Comparison of ENCODE assay signal across 8 cellular contexts in the genomic region with DNA sequence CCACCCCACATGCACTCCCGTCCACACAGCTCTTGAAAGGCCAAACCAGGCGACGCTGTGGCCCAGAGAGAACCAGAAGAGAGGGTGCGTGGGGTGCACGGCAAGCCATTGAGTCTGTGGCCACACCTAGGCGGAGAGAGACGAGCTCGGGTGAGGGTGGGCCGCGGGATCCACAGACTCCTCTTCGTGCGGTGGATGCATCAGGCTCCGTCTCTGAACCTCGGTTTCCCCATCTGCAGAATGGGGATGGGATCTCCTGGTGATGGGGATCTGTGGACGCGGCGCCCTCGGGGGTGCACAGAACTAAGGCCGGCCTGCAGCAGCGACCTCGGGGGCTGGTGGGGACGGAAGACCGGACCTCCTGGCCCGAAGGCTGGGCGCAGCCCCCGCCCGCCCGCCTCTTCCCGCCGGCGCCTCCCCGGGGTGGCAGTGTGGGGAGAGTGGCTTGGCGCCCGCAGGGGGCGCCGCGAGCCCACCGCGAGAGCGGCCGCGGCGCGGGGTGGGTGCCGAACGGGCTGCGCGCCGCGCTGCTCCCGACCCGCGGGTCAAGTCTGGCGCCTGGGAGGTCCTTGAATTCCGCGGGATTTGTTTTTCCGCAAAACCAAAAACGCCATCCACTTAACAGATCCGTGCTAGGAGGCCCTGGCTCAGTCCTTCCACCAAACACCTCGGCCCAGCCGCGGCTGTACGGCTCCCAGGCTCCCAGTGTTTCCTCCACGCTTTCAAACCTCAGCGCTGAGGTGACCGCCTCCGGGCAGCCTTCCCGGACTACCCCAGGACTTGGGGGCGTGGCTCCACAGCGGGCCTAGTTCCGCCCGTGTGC. TPM values are rescaled to one million over a fixed set of nuclear protein-coding genes. Genes with fewer than 3 reads are reported as not detected.
DNase-seq lines count a peak whose midpoint lies in the region; ATAC-seq and TF ChIP-seq lines count a peak whose summit lies in the region.

No MANE protein-coding gene starts in this region.

- peaks cover 8% of the 10 kb centered on the region for H3K4me1 ChIP-seq in endodermal cell (ENCODE audit: control insufficient read depth, insufficient read depth, low read length)
- H3K4me1 ChIP-seq in mesodermal cell (ENCODE audit: control insufficient read depth, insufficient read depth, low read length, poor library complexity, severe bottlenecking), result peaks cover 13% of the 10 kb centered on the region
- peaks cover 13% of the 10 kb centered on the region for H3K4me1 ChIP-seq in suprapubic skin

- peaks cover 20% of the 10 kb centered on the region for H3K27me3 Mint-ChIP-seq in activated CD4-positive, alpha-beta memory T cell treated with anti-CD3 and anti-CD28 coated beads for 36 hours
- H3K27me3 Mint-ChIP-seq in endodermal cell (ENCODE audit: insufficient read depth), result peaks cover 11% of the 10 kb centered on the region

- intact Hi-C loops in activated CD4-positive, alpha-beta memory T cell treated with anti-CD3 and anti-CD28 coated beads for 36 hours (cut with micrococcal nuclease), result loop anchor here (1.0 kb wide), 1 partner anchor 285 kb away; no protein-coding TSS in a partner anchor

- peak; percentile 69 for ATAC-seq in GM18498 (IDR thresholded peaks at IDR 0.05; ENCODE audit: unreplicated experiment)

- DNase-seq in ACHN (peak; percentile 53), NCI-H1417 (lab: John Stamatoyannopoulos, UW) (peak; percentile 25 to 90 (median 87)), endodermal cell (peak; percentile 84), suprapubic skin (ENCODE audit: low spot score in 2 of 2) (peak in 1 of 2 donors; percentile 71), NCI-H187 treated with DMSO at 0.1 percent for 48 hours (lab: John Stamatoyannopoulos, UW) (no peak)
- peak; percentile 49 for DNase-seq in activated CD4-positive, alpha-beta memory T cell treated with anti-CD3 and anti-CD28 coated beads for 36 hours

- peak overlapping the region; percentile 39 for H3K9ac ChIP-seq in endodermal cell (ENCODE audit: extremely low read depth, low read length, poor library complexity, severe bottlenecking)

- CTCF ChIA-PET in activated CD4-positive, alpha-beta memory T cell treated with anti-CD3 and anti-CD28 coated beads for 36 hours (lab: Charles Lee), result interaction anchor here (0.9 to 5.6 kb wide), 4 partner anchors 11 to 286 kb away, joined by 3 to 41 read pairs (median 4); partner anchors contain the start of gene ADPGK

- H3K4me3 Mint-ChIP-seq in activated CD4-positive, alpha-beta memory T cell treated with anti-CD3 and anti-CD28 coated beads for 36 hours, result peak overlapping the region; percentile 71
- peak overlapping the region; percentile 66 for H3K4me3 Mint-ChIP-seq in endodermal cell

- TF ChIP-seq EP300 in suprapubic skin (IDR thresholded peaks at IDR 0.05), result no peak

- H3K4me3 ChIP-seq in endodermal cell (ENCODE audit: low read length) (peak overlapping the region; percentile 79), mesodermal cell (ENCODE audit: extremely low read depth, insufficient read depth, low read length, poor library complexity, severe bottlenecking) (peak overlapping the region; percentile 41), suprapubic skin (peak overlapping the region; percentile 57)

- H3K9me3 ChIP-seq in endodermal cell (ENCODE audit: control insufficient read depth, low read length), result no peaks in the 10 kb centered on the region
- H3K9me3 ChIP-seq in mesodermal cell (ENCODE audit: control insufficient read depth, low read length), result no peaks in the 10 kb centered on the region
- no peaks in the 10 kb centered on the region for H3K9me3 ChIP-seq in suprapubic skin

- H3K27me3 ChIP-seq in endodermal cell (ENCODE audit: control insufficient read depth, insufficient read depth, low read length, poor library complexity, severe bottlenecking), result peaks cover 8% of the 10 kb centered on the region
- H3K27me3 ChIP-seq in suprapubic skin, result no peaks in the 10 kb centered on the region

- H3K36me3 Mint-ChIP-seq in activated CD4-positive, alpha-beta memory T cell treated with anti-CD3 and anti-CD28 coated beads for 36 hours, result no peaks in the 10 kb centered on the region
- no peaks in the 10 kb centered on the region for H3K36me3 Mint-ChIP-seq in endodermal cell (ENCODE audit: low read depth)

- POLR2A ChIA-PET in activated CD4-positive, alpha-beta memory T cell treated with anti-CD3 and anti-CD28 coated beads for 36 hours (lab: Charles Lee), result no interaction called here

- TF ChIP-seq CTCF in endodermal cell (conservative IDR thresholded peaks at IDR 0.05) (peak; percentile 75), suprapubic skin (IDR thresholded peaks at IDR 0.05) (peak; percentile 13 to 57)

- H3K27ac ChIP-seq in endodermal cell (ENCODE audit: low read depth, low read length), result no peak overlapping the region
- H3K27ac ChIP-seq in mesodermal cell (ENCODE audit: low read depth, low read length, severe bottlenecking), result no peak overlapping the region
- H3K27ac ChIP-seq in suprapubic skin, result no peak overlapping the region

- WGBS in endodermal cell (ENCODE audit: insufficient coverage in 1 of 2, insufficient read length in 1 of 2), 2 experiments, result 14 to 16% methylated on average over 23 to 72 of the region's 72 CpGs
- WGBS in mesodermal cell (ENCODE audit: insufficient coverage in 2 of 2), 2 experiments, result 13 to 14% methylated on average over 70 to 71 of the region's 72 CpGs
- 10% methylated on average over 18 of the region's 72 CpGs for WGBS in suprapubic skin

- in situ Hi-C loops in ACHN (cut with HindIII; ENCODE audit: low pct_ligation_motif_present, low pct_unique_long_range_greater_than_20kb, low sequenced_read_pairs), result no loop called here

- no peak overlapping the region for H3K27ac Mint-ChIP-seq in activated CD4-positive, alpha-beta memory T cell treated with anti-CD3 and anti-CD28 coated beads for 36 hours
- H3K27ac Mint-ChIP-seq in endodermal cell, result no peak overlapping the region

- H3K36me3 ChIP-seq in endodermal cell (ENCODE audit: control insufficient read depth, insufficient read depth, low read length) (no peaks in the 10 kb centered on the region), mesodermal cell (ENCODE audit: control insufficient read depth, insufficient read depth, low read length) (no peaks in the 10 kb centered on the region), suprapubic skin (no peaks in the 10 kb centered on the region)

- peaks cover 11% of the 10 kb centered on the region for H3K4me1 Mint-ChIP-seq in activated CD4-positive, alpha-beta memory T cell treated with anti-CD3 and anti-CD28 coated beads for 36 hours (ENCODE audit: low read depth)
- peaks cover 25% of the 10 kb centered on the region for H3K4me1 Mint-ChIP-seq in endodermal cell

- no peaks in the 10 kb centered on the region for H3K9me3 Mint-ChIP-seq in activated CD4-positive, alpha-beta memory T cell treated with anti-CD3 and anti-CD28 coated beads for 36 hours
- no peaks in the 10 kb centered on the region for H3K9me3 Mint-ChIP-seq in endodermal cell

- no peak for TF ChIP-seq POLR2A in suprapubic skin (IDR thresholded peaks at IDR 0.05)

RNA-seq across cellular contexts. Expression of gene ADPGK, which starts 13.2 kb away (rescaled TPM):
- 10 to 100 TPM; 60.9 to 61.5 TPM for total RNA-seq in activated CD4-positive, alpha-beta memory T cell treated with anti-CD3 and anti-CD28 coated beads for 36 hours
- total RNA-seq in endodermal cell, result 10 to 100 TPM; 52.0 to 68.6 TPM
- 35.7 TPM for polyA plus RNA-seq in endodermal cell (2013, experiment 1 of 2)
- 33.5 TPM for polyA plus RNA-seq in endodermal cell (2013, experiment 2 of 2)
- polyA plus RNA-seq in mesodermal cell (2013, experiment 1 of 2), result 42.2 TPM
- polyA plus RNA-seq in mesodermal cell (2013, experiment 2 of 2), result 40.8 TPM
- total RNA-seq in suprapubic skin, result 10 to 100 TPM; 39.8 to 81.3 (median 52.7) TPM
